ENCODE assay signal across 8 cellular contexts in genomic region chr17:57597531-57598453, GRCh38.
DNase-seq lines count a peak whose midpoint lies in the region; ATAC-seq and TF ChIP-seq lines count a peak whose summit lies in the region.

No MANE protein-coding gene starts in this region.

- TF ChIP-seq POLR2A in testis (IDR thresholded peaks at IDR 0.05) (no peak), GM18505 (IDR thresholded peaks at IDR 0.05; ENCODE audit: borderline replicate concordance, extremely low read depth, insufficient read depth, insufficient read length) (no peak)

- no peak overlapping the region for H3K4me3 Mint-ChIP-seq in activated naive CD4-positive, alpha-beta T cell treated with anti-CD3 and anti-CD28 coated beads for 36 hours
- no peak overlapping the region for H3K4me3 Mint-ChIP-seq in chondrocyte (ENCODE audit: unreplicated experiment)

- H3K4me1 ChIP-seq in testis: no peaks in the 10 kb centered on the region

- TF ChIP-seq CTCF in chondrocyte (IDR thresholded peaks at IDR 0.05): peak; percentile 94
- peak; percentile 58 to 67 (median 67) for TF ChIP-seq CTCF in testis (IDR thresholded peaks at IDR 0.05)

- DNase-seq in activated naive CD4-positive, alpha-beta T cell treated with anti-CD3 and anti-CD28 coated beads for 36 hours: peak; percentile 72
- DNase-seq in activated naive CD4-positive, alpha-beta T cell treated with anti-CD3 and anti-CD28 coated beads, Interleukin-2, amount 50 U/mL, for 16 hours: no peak
- DNase-seq in MG63 (peak; percentile 70), SK-N-MC (ENCODE audit: low read depth, low spot score) (peak; percentile 30), chondrocyte (ENCODE audit: low spot score) (peak; percentile 35), left lobe of liver (ENCODE audit: low spot score) (peak; percentile 54), testis (peak; percentile 74)

- intact Hi-C loops in activated naive CD4-positive, alpha-beta T cell treated with anti-CD3 and anti-CD28 coated beads for 36 hours (cut with micrococcal nuclease): loop anchor here (1.0 to 2.0 kb wide), 3 partner anchors 75 to 185 kb away; no protein-coding TSS in a partner anchor
- intact Hi-C loops in testis (cut with DNase I; ENCODE audit: low total_unique reads): loop anchor here (10.0 kb wide), 1 partner anchor 147 kb away; the partner anchor contains the start of gene CCDC182

- H3K36me3 Mint-ChIP-seq in activated naive CD4-positive, alpha-beta T cell treated with anti-CD3 and anti-CD28 coated beads for 36 hours (ENCODE audit: low read depth): peaks cover 12% of the 10 kb centered on the region
- H3K36me3 Mint-ChIP-seq in chondrocyte (ENCODE audit: low read depth): no peaks in the 10 kb centered on the region

- no peaks in the 10 kb centered on the region for H3K27me3 Mint-ChIP-seq in activated naive CD4-positive, alpha-beta T cell treated with anti-CD3 and anti-CD28 coated beads for 36 hours (ENCODE audit: low read depth)
- H3K27me3 Mint-ChIP-seq in chondrocyte (ENCODE audit: low read depth): no peaks in the 10 kb centered on the region

- WGBS in testis, 2 donors: 56 to 70% methylated on average over 8 of the region's 8 CpGs

- H3K9me3 ChIP-seq in MG63 (no peaks in the 10 kb centered on the region), SK-N-MC (ENCODE audit: low read depth, low read length) (no peaks in the 10 kb centered on the region), testis (no peaks in the 10 kb centered on the region)

- peaks cover 17% of the 10 kb centered on the region for H3K9me3 Mint-ChIP-seq in activated naive CD4-positive, alpha-beta T cell treated with anti-CD3 and anti-CD28 coated beads for 36 hours
- no peaks in the 10 kb centered on the region for H3K9me3 Mint-ChIP-seq in chondrocyte (ENCODE audit: low read depth)

- CTCF ChIA-PET in activated naive CD4-positive, alpha-beta T cell treated with anti-CD3 and anti-CD28 coated beads for 36 hours (lab: Charles Lee): interaction anchor here (0.5 to 7.0 kb wide), 30 partner anchors 8 to 584 kb away, joined by 3 to 58 read pairs (median 3); partner anchors contain the start of gene MRPS23

- H3K27me3 ChIP-seq in MG63 (no peaks in the 10 kb centered on the region), testis (no peaks in the 10 kb centered on the region)

- H3K36me3 ChIP-seq in MG63 (no peaks in the 10 kb centered on the region), SK-N-MC (ENCODE audit: insufficient read depth, low read length) (no peaks in the 10 kb centered on the region), testis (ENCODE audit: low read depth, missing control alignments) (no peaks in the 10 kb centered on the region)

- H3K4me3 ChIP-seq in MG63 (no peak overlapping the region), SK-N-MC (no peak overlapping the region), testis (no peak overlapping the region)

- peaks cover 51% of the 10 kb centered on the region for H3K4me1 Mint-ChIP-seq in activated naive CD4-positive, alpha-beta T cell treated with anti-CD3 and anti-CD28 coated beads for 36 hours (ENCODE audit: low read depth)
- peaks cover 5% of the 10 kb centered on the region for H3K4me1 Mint-ChIP-seq in chondrocyte (ENCODE audit: low read depth)

- peak overlapping the region; percentile 96 for H3K27ac Mint-ChIP-seq in activated naive CD4-positive, alpha-beta T cell treated with anti-CD3 and anti-CD28 coated beads for 36 hours
- no peak overlapping the region for H3K27ac Mint-ChIP-seq in chondrocyte (ENCODE audit: unreplicated experiment)

- no peak overlapping the region for H3K27ac ChIP-seq in SK-N-MC
- no peak overlapping the region for H3K27ac ChIP-seq in testis

- ATAC-seq in left lobe of liver (peak; percentile 87), GM18505 (IDR thresholded peaks at IDR 0.05; ENCODE audit: unreplicated experiment) (no peak)

- no peak overlapping the region for H3K9ac ChIP-seq in SK-N-MC (ENCODE audit: insufficient read length)
